ENCODE assay signal across 30 cellular contexts in genomic region chr3:80424951-80425350, GRCh38.
"Had no signal": no experiment of that assay in that cellular context is flagged by ENCODE, and none has a peak within 500 bp of the region (broad histone marks: within the 10 kb centered on the region; RNA-seq: fewer than 3 reads in every experiment).

No MANE protein-coding gene starts in this region.

- ATAC-seq: naive thymus-derived CD8-positive, alpha-beta T cell; psoas muscle; right cardiac atrium; right lobe of liver; stimulated activated memory B cell treated with anti-CD40 and anti-IgM and Interleukin-4, amounts not matched to agents 10 μg/mL and 1 μg/mL and 100 μg/mL, for 72 hours had no signal

- H3K27me3 ChIP-seq: neural progenitor cell, ovary, right lobe of liver, sigmoid colon, spleen, stomach, thyroid gland, tibial nerve, upper lobe of left lung, vagina had no signal

- H3K4me3 Mint-ChIP-seq: naive thymus-derived CD8-positive, alpha-beta T cell; nephron; neural progenitor cell; stimulated activated memory B cell treated with anti-CD40 and anti-IgM and Interleukin-4, amounts not matched to agents 10 μg/mL and 1 μg/mL and 100 μg/mL, for 72 hours; stimulated activated naive CD8-positive, alpha-beta T cell treated with anti-CD3 and anti-CD28 coated beads, Interleukin-15, Interleukin-2, amounts not matched to agents 100 ng/mL and 50 ng/mL, for 24 hours had no signal

- H3K27ac Mint-ChIP-seq: naive thymus-derived CD8-positive, alpha-beta T cell; neural progenitor cell; progenitor cell of endocrine pancreas; stimulated activated memory B cell treated with anti-CD40 and anti-IgM and Interleukin-4, amounts not matched to agents 10 μg/mL and 1 μg/mL and 100 μg/mL, for 72 hours; stimulated activated naive CD8-positive, alpha-beta T cell treated with anti-CD3 and anti-CD28 coated beads, Interleukin-15, Interleukin-2, amounts not matched to agents 100 ng/mL and 50 ng/mL, for 24 hours had no signal

- DNase-seq: naive thymus-derived CD8-positive, alpha-beta T cell; occipital lobe; ovary; posterior cingulate gyrus; psoas muscle; right cardiac atrium; right lobe of liver; sigmoid colon; small intestine; spleen; stimulated activated CD4-positive, alpha-beta T cell treated with anti-CD3 and anti-CD28 coated beads, Interleukin-12 subunit alpha, Interleukin-12 subunit beta, amount 100 ng/mL, for 4 hours; stimulated activated CD4-positive, alpha-beta T cell treated with anti-CD3 and anti-CD28 coated beads, Interleukin-1b, Interleukin-23, amount 100 ng/mL, for 48 hours; stimulated activated CD4-positive, alpha-beta T cell treated with anti-CD3 and anti-CD28 coated beads, Interleukin-4, amount 100 ng/mL, for 1 hour; stimulated activated CD4-positive, alpha-beta T cell treated with anti-CD3 and anti-CD28 coated beads, Interleukin-4, amount 100 ng/mL, for 4 hours; stimulated activated CD8-positive, alpha-beta memory T cell treated with anti-CD3 and anti-CD28 coated beads, Interleukin-4, amount 100 ng/mL, for 48 hours; stimulated activated naive CD4-positive, alpha-beta T cell; stomach; thyroid gland; trophoblast cell; upper lobe of left lung had no signal

- H3K9me3 Mint-ChIP-seq: nephron, neural progenitor cell had no signal

- H3K4me1 ChIP-seq: neural progenitor cell, parathyroid adenoma, psoas muscle, right lobe of liver, sigmoid colon, spleen, stomach, thyroid gland, tibial nerve, upper lobe of left lung, vagina had no signal

- H3K9me3 ChIP-seq: ovary, psoas muscle, right lobe of liver, sigmoid colon, stomach, thoracic aorta, thyroid gland, tibial nerve, upper lobe of left lung, vagina had no signal

- H3K79me2 ChIP-seq: parathyroid adenoma had no signal

- H3K4me3 ChIP-seq: neural progenitor cell, ovary, psoas muscle, right lobe of liver, sigmoid colon, spleen, stomach, thoracic aorta, thyroid gland, tibial nerve, upper lobe of left lung, vagina had no signal

- H3K4me1 Mint-ChIP-seq: naive thymus-derived CD8-positive, alpha-beta T cell; stimulated activated memory B cell treated with anti-CD40 and anti-IgM and Interleukin-4, amounts not matched to agents 10 μg/mL and 1 μg/mL and 100 μg/mL, for 72 hours had no signal

- H2AFZ ChIP-seq: neural progenitor cell, parathyroid adenoma had no signal

- H3K27me3 Mint-ChIP-seq: naive thymus-derived CD8-positive, alpha-beta T cell; progenitor cell of endocrine pancreas; stimulated activated memory B cell treated with anti-CD40 and anti-IgM and Interleukin-4, amounts not matched to agents 10 μg/mL and 1 μg/mL and 100 μg/mL, for 72 hours; stimulated activated naive CD8-positive, alpha-beta T cell treated with anti-CD3 and anti-CD28 coated beads, Interleukin-15, Interleukin-2, amounts not matched to agents 100 ng/mL and 50 ng/mL, for 24 hours had no signal

- H3K4me2 ChIP-seq: neural progenitor cell had no signal

- H3K36me3 ChIP-seq: neural progenitor cell, ovary, right lobe of liver, sigmoid colon, spleen, stomach, thoracic aorta, thyroid gland, tibial nerve, upper lobe of left lung, vagina had no signal

- H3K27ac ChIP-seq: neural progenitor cell, ovary, parathyroid adenoma, psoas muscle, right lobe of liver, sigmoid colon, spleen, stomach, thoracic aorta, thyroid gland, tibial nerve, upper lobe of left lung, vagina had no signal

- H3K9ac ChIP-seq: neural progenitor cell, parathyroid adenoma had no signal

- H3K36me3 Mint-ChIP-seq: naive thymus-derived CD8-positive, alpha-beta T cell; neural progenitor cell; stimulated activated memory B cell treated with anti-CD40 and anti-IgM and Interleukin-4, amounts not matched to agents 10 μg/mL and 1 μg/mL and 100 μg/mL, for 72 hours had no signal

- FAIRE-seq: small intestine, urothelium cell line had no signal
